Comparison of ENCODE assay signal across 2 cellular contexts in genomic region chr6:41557305-41557704, GRCh38.
TF ChIP-seq lines count a peak whose summit lies in the region.

No MANE protein-coding gene starts in this region.

TF ChIP-seq in GM23338, 12 proteins besides CTCF, POLR2A, EP300 and RAD21:
- TF ChIP-seq POLR2AphosphoS5 (IDR thresholded peaks at IDR 0.05; ENCODE audit: low read depth): no peak
- TF ChIP-seq CREB1 (CRISPR knock-in tag; IDR thresholded peaks at IDR 0.05; ENCODE audit: low read depth): no peak
- TF ChIP-seq, protein P1, sequence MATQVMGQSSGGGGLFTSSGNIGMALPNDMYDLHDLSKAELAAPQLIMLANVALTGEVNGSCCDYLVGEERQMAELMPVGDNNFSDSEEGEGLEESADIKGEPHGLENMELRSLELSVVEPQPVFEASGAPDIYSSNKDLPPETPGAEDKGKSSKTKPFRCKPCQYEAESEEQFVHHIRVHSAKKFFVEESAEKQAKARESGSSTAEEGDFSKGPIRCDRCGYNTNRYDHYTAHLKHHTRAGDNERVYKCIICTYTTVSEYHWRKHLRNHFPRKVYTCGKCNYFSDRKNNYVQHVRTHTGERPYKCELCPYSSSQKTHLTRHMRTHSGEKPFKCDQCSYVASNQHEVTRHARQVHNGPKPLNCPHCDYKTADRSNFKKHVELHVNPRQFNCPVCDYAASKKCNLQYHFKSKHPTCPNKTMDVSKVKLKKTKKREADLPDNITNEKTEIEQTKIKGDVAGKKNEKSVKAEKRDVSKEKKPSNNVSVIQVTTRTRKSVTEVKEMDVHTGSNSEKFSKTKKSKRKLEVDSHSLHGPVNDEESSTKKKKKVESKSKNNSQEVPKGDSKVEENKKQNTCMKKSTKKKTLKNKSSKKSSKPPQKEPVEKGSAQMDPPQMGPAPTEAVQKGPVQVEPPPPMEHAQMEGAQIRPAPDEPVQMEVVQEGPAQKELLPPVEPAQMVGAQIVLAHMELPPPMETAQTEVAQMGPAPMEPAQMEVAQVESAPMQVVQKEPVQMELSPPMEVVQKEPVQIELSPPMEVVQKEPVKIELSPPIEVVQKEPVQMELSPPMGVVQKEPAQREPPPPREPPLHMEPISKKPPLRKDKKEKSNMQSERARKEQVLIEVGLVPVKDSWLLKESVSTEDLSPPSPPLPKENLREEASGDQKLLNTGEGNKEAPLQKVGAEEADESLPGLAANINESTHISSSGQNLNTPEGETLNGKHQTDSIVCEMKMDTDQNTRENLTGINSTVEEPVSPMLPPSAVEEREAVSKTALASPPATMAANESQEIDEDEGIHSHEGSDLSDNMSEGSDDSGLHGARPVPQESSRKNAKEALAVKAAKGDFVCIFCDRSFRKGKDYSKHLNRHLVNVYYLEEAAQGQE (IDR thresholded peaks at IDR 0.05; ENCODE audit: unreplicated experiment): no peak
- TF ChIP-seq, protein P2, sequence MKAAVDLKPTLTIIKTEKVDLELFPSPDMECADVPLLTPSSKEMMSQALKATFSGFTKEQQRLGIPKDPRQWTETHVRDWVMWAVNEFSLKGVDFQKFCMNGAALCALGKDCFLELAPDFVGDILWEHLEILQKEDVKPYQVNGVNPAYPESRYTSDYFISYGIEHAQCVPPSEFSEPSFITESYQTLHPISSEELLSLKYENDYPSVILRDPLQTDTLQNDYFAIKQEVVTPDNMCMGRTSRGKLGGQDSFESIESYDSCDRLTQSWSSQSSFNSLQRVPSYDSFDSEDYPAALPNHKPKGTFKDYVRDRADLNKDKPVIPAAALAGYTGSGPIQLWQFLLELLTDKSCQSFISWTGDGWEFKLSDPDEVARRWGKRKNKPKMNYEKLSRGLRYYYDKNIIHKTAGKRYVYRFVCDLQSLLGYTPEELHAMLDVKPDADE (IDR thresholded peaks at IDR 0.05): no peak
- TF ChIP-seq ZNF331 (CRISPR knock-in tag; IDR thresholded peaks at IDR 0.05; ENCODE audit: low read depth): no peak
- TF ChIP-seq EZH2phosphoT487 (IDR thresholded peaks at IDR 0.05; ENCODE audit: unreplicated experiment): no peak
- no peak for TF ChIP-seq STAT1 (IDR thresholded peaks at IDR 0.05; ENCODE audit: unreplicated experiment)

TF ChIP-seq in GM12878, 131 proteins besides CTCF, POLR2A, EP300 and RAD21:
- TF ChIP-seq NRF1 (conservative IDR thresholded peaks at IDR 0.05; ENCODE audit: low read depth, low read length) (no peak), BHLHE40 (IDR thresholded peaks at IDR 0.05; ENCODE audit: borderline replicate concordance in 1 of 2, low read depth in 2 of 2, low read length in 1 of 2) (no peak), CEBPB (IDR thresholded peaks at IDR 0.05; ENCODE audit: borderline replicate concordance in 1 of 2, low read depth in 2 of 2, low read length in 2 of 2) (no peak), SUPT20H (IDR thresholded peaks at IDR 0.05; ENCODE audit: borderline replicate concordance, control insufficient read depth, low read depth, low read length) (no peak), ZNF622 (IDR thresholded peaks at IDR 0.05) (no peak), IKZF1 (conservative IDR thresholded peaks at IDR 0.05) (no peak), ASH2L (IDR thresholded peaks at IDR 0.05; ENCODE audit: borderline replicate concordance, low read depth) (no peak), SMC3 (IDR thresholded peaks at IDR 0.05; ENCODE audit: borderline replicate concordance, low read length) (no peak), TARDBP (IDR thresholded peaks at IDR 0.05; ENCODE audit: borderline replicate concordance) (no peak), NR2C2 (IDR thresholded peaks at IDR 0.05; ENCODE audit: borderline replicate concordance, control insufficient read depth, insufficient read length, low read depth) (no peak), IRF3 (IDR thresholded peaks at IDR 0.05) (no peak), CEBPZ (IDR thresholded peaks at IDR 0.05; ENCODE audit: low read depth, low read length) (no peak), IRF5 (IDR thresholded peaks at IDR 0.05; ENCODE audit: borderline replicate concordance) (no peak), PKNOX1 (IDR thresholded peaks at IDR 0.05) (no peak), E2F8 (IDR thresholded peaks at IDR 0.05; ENCODE audit: low read depth, partially characterized antibody) (no peak), SIX5 (IDR thresholded peaks at IDR 0.05; ENCODE audit: low read depth, low read length, severe bottlenecking) (no peak), SREBF2 (IDR thresholded peaks at IDR 0.05; ENCODE audit: low read length) (no peak), ZBTB4 (CRISPR knock-in tag; IDR thresholded peaks at IDR 0.05) (no peak), MTA3 (IDR thresholded peaks at IDR 0.05; ENCODE audit: borderline replicate concordance, low read length) (no peak)
- TF ChIP-seq, protein P3, sequence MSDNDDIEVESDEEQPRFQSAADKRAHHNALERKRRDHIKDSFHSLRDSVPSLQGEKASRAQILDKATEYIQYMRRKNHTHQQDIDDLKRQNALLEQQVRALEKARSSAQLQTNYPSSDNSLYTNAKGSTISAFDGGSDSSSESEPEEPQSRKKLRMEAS (IDR thresholded peaks at IDR 0.05; ENCODE audit: low read depth, low read length): no peak
TF ChIP-seq in GM12878: peak in this region for 0.
